ENCODE assay signal across 12 cellular contexts in genomic region chr5:129096382-129096991, GRCh38. TPM values are rescaled to one million over a fixed set of nuclear protein-coding genes. Genes with fewer than 3 reads are reported as not detected.
DNase-seq lines count a peak whose midpoint lies in the region; ATAC-seq, FAIRE-seq and TF ChIP-seq lines count a peak whose summit lies in the region.
"Had no signal": no experiment of that assay in that cellular context is flagged by ENCODE, and none has a peak within 500 bp of the region (broad histone marks: within the 10 kb centered on the region; RNA-seq: fewer than 3 reads in every experiment).

No MANE protein-coding gene starts in this region.

- H3K27ac Mint-ChIP-seq in activated CD4-positive, alpha-beta T cell treated with anti-CD3 and anti-CD28 coated beads, Interleukin-2, amount 10 ng/mL, durations not matched to agents 7 days and 5 days = no peak overlapping the region

- 26 to 58% (median 36%) methylated on average over 8 of the region's 8 CpGs for WGBS in small intestine, 3 donors

- CTCF ChIA-PET in activated CD4-positive, alpha-beta T cell treated with anti-CD3 and anti-CD28 coated beads, Interleukin-2, amount 10 ng/mL, durations not matched to agents 7 days and 5 days (lab: Charles Lee) = interaction anchor here (0.6 to 0.9 kb wide), 2 partner anchors 31 to 886 kb away, joined by 3 to 4 read pairs; no protein-coding TSS in a partner anchor

- POLR2A ChIA-PET in activated CD4-positive, alpha-beta T cell treated with anti-CD3 and anti-CD28 coated beads, Interleukin-2, amount 10 ng/mL, durations not matched to agents 7 days and 5 days (lab: Charles Lee) = no interaction called here

- H3K27me3 Mint-ChIP-seq in activated CD4-positive, alpha-beta T cell treated with anti-CD3 and anti-CD28 coated beads, Interleukin-2, amount 10 ng/mL, durations not matched to agents 7 days and 5 days = peaks cover 11% of the 10 kb centered on the region

- peaks cover 32% of the 10 kb centered on the region for H3K4me1 Mint-ChIP-seq in activated CD4-positive, alpha-beta T cell treated with anti-CD3 and anti-CD28 coated beads, Interleukin-2, amount 10 ng/mL, durations not matched to agents 7 days and 5 days

- H3K4me1 ChIP-seq in small intestine (ENCODE audit: control insufficient read depth in 2 of 2, insufficient read depth in 1 of 2, low read depth in 1 of 2, low read length in 1 of 2) = peaks cover 4 to 8% of the 10 kb centered on the region in 2 donors

- H3K4me3 Mint-ChIP-seq in activated CD4-positive, alpha-beta T cell treated with anti-CD3 and anti-CD28 coated beads, Interleukin-2, amount 10 ng/mL, durations not matched to agents 7 days and 5 days = peak overlapping the region; percentile 38

- no peaks in the 10 kb centered on the region for H3K27me3 ChIP-seq in small intestine (ENCODE audit: control insufficient read depth in 2 of 2, insufficient read depth in 2 of 2, low read length in 2 of 2)

- H3K9me3 Mint-ChIP-seq in activated CD4-positive, alpha-beta T cell treated with anti-CD3 and anti-CD28 coated beads, Interleukin-2, amount 10 ng/mL, durations not matched to agents 7 days and 5 days = no peaks in the 10 kb centered on the region

- FAIRE-seq in small intestine (lab: Jason Lieb, UNC) = no peak

- TF ChIP-seq CTCF in fibroblast of the aortic adventitia (IDR thresholded peaks at IDR 0.05; ENCODE audit: insufficient read depth, low read length) = peak; percentile 4

- H3K36me3 ChIP-seq in small intestine (ENCODE audit: control insufficient read depth in 2 of 2, insufficient read depth in 2 of 2, low read length in 2 of 2) = no peaks in the 10 kb centered on the region

- DNase-seq in activated CD4-positive, alpha-beta T cell treated with anti-CD3 and anti-CD28 coated beads, Interleukin-2, amount 10 ng/mL, durations not matched to agents 7 days and 5 days = no peak
- DNase-seq in activated CD4-positive, alpha-beta T cell treated with anti-CD3 and anti-CD28 coated beads, Interleukin-2, amount 50 U/mL, for 48 hours = no peak
- DNase-seq in RKO (ENCODE audit: low spot score) = peak; percentile 33
- DNase-seq in fibroblast of the aortic adventitia (ENCODE audit: low read depth) = no peak
- DNase-seq in small intestine = peak; percentile 37
- DNase-seq in 8988T = no peak
- no peak for DNase-seq in germinal center (ENCODE audit: low spot score)
- DNase-seq: effector CD4-positive, alpha-beta T cell; NCI-H187 had no signal

- H3K36me3 Mint-ChIP-seq in activated CD4-positive, alpha-beta T cell treated with anti-CD3 and anti-CD28 coated beads, Interleukin-2, amount 10 ng/mL, durations not matched to agents 7 days and 5 days (ENCODE audit: low read depth) = no peaks in the 10 kb centered on the region

- ATAC-seq in HG02885 (IDR thresholded peaks at IDR 0.05; ENCODE audit: poor library complexity, unreplicated experiment) = no peak

- H3K27ac ChIP-seq in small intestine (ENCODE audit: low read depth in 1 of 2, low read length in 1 of 2) = peak overlapping the region in 1 of 2 donors; percentile 51
- H3K27ac ChIP-seq: SK-N-MC had no signal

- H3K4me3 ChIP-seq in fibroblast of the aortic adventitia (ENCODE audit: low read depth, low read length) = no peak overlapping the region
- peak overlapping the region in 1 of 2 donors; percentile 33 for H3K4me3 ChIP-seq in small intestine (ENCODE audit: low read depth in 1 of 2, low read length in 2 of 2)
- H3K4me3 ChIP-seq: lung had no signal

- H3K9me3 ChIP-seq in small intestine (ENCODE audit: control insufficient read depth, low read depth) = no peaks in the 10 kb centered on the region

RNA-seq across cellular contexts. Expression of gene ISOC1, which starts 1.9 kb away (rescaled TPM):
- 10 to 100 TPM; 15.0 to 16.8 TPM for total RNA-seq in activated CD4-positive, alpha-beta T cell treated with anti-CD3 and anti-CD28 coated beads, Interleukin-2, amount 10 ng/mL, durations not matched to agents 7 days and 5 days
- 6.6 and 19.7 TPM in 2 replicates for total RNA-seq in fibroblast of the aortic adventitia (ENCODE audit: low replicate concordance)
- polyA plus RNA-seq in small intestine = 10 to 100 TPM; 43.8 to 58.8 (median 53.0) TPM

Comparison
In these comparisons a context has a peak if more than half of its experiments do, and no peak if none do; other contexts are left out.
1. DNase-seq: peak in RKO (single experiment) and small intestine (single experiment); none in activated CD4-positive, alpha-beta T cell treated with anti-CD3 and anti-CD28 coated beads, Interleukin-2, amount 10 ng/mL, durations not matched to agents 7 days and 5 days (single experiment), activated CD4-positive, alpha-beta T cell treated with anti-CD3 and anti-CD28 coated beads, Interleukin-2, amount 50 U/mL, for 48 hours (0 of 2), fibroblast of the aortic adventitia (single experiment), 8988T (single experiment) and germinal center (single experiment).